ENCODE assay signal across 2 cellular contexts in the genomic region with DNA sequence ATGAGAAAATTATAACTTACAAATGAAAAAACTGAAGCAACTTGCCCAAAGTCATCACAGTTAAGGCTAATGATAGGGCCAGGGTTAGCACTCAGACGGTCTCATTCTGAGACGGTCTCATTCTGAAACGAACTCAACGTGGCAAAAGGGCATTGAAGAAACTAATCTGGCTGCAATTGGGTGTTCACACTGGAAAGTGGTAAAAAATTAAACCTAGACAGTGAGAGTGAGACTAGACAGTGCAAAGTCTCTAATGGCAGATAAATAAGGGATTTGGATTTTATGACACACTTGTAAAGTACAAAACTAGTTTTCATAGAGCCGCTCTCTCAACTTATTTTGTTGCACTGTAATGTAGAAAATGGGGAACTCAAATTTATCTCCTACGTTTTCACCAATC.
A peak's percentile ranks its signal among the peaks of the same experiment; 100 is the strongest.
TF ChIP-seq lines count a peak whose summit lies in the region.

No MANE protein-coding gene starts in this region.

TF ChIP-seq in GM23338, 12 proteins besides CTCF, POLR2A, EP300 and RAD21:
- no peak for TF ChIP-seq JUNB (IDR thresholded peaks at IDR 0.05; ENCODE audit: unreplicated experiment)
- TF ChIP-seq EZH2phosphoT487 (IDR thresholded peaks at IDR 0.05; ENCODE audit: unreplicated experiment), result no peak
- TF ChIP-seq POLR2AphosphoS5 (IDR thresholded peaks at IDR 0.05; ENCODE audit: low read depth), result no peak
- no peak for TF ChIP-seq EZH2 (IDR thresholded peaks at IDR 0.05; ENCODE audit: low read depth, unreplicated experiment)
- TF ChIP-seq, protein P1, sequence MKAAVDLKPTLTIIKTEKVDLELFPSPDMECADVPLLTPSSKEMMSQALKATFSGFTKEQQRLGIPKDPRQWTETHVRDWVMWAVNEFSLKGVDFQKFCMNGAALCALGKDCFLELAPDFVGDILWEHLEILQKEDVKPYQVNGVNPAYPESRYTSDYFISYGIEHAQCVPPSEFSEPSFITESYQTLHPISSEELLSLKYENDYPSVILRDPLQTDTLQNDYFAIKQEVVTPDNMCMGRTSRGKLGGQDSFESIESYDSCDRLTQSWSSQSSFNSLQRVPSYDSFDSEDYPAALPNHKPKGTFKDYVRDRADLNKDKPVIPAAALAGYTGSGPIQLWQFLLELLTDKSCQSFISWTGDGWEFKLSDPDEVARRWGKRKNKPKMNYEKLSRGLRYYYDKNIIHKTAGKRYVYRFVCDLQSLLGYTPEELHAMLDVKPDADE (IDR thresholded peaks at IDR 0.05), result no peak

TF ChIP-seq in HepG2, 621 proteins besides CTCF, POLR2A, EP300 and RAD21:
- TF ChIP-seq RBFOX2 (IDR thresholded peaks at IDR 0.05; ENCODE audit: low read depth, low read length) (peak; percentile 38; the same call in 1 of the 2 replicates), ZNF274 (CRISPR knock-in tag; IDR thresholded peaks at IDR 0.05) (no peak)
